9 cellular contexts compared by ENCODE assay signal in genomic region chr6:42316981-42317380, GRCh38.
DNase-seq lines count a peak whose midpoint lies in the region; ATAC-seq, FAIRE-seq and TF ChIP-seq lines count a peak whose summit lies in the region.
"Had no signal": no experiment of that assay in that cellular context is flagged by ENCODE, and none has a peak within 500 bp of the region (broad histone marks: within the 10 kb centered on the region; RNA-seq: fewer than 3 reads in every experiment).

No MANE protein-coding gene starts in this region.

- peak overlapping the region; percentile 37 for H3K27ac Mint-ChIP-seq in T-helper 2 cell treated with Interferon-gamma antibody and Interleukin-4, amounts not matched to agents 5 μg/mL and 100 μg/mL, for 36 hours

- peaks cover 41% of the 10 kb centered on the region for H3K4me1 Mint-ChIP-seq in T-helper 2 cell treated with Interferon-gamma antibody and Interleukin-4, amounts not matched to agents 5 μg/mL and 100 μg/mL, for 36 hours (ENCODE audit: low read depth)

- ATAC-seq in left colon (peak; percentile 6), GM19351 (IDR thresholded peaks at IDR 0.05; ENCODE audit: unreplicated experiment) (no peak), HG03469 (IDR thresholded peaks at IDR 0.05; ENCODE audit: unreplicated experiment) (no peak)

- peak; percentile 48 for FAIRE-seq in GM18507 (lab: Jason Lieb, UNC)

- peaks cover 3% of the 10 kb centered on the region for H3K79me2 ChIP-seq in ACC112 (ENCODE audit: control insufficient read depth, insufficient read depth, low read length, unreplicated experiment)

- H3K4me3 Mint-ChIP-seq in T-helper 2 cell treated with Interferon-gamma antibody and Interleukin-4, amounts not matched to agents 5 μg/mL and 100 μg/mL, for 36 hours, result no peak overlapping the region

- peak overlapping the region; percentile 73 for H3K27ac ChIP-seq in ACC112 (ENCODE audit: low read depth, low read length)

- intact Hi-C loops in left colon (cut with DNase I, micrococcal nuclease), result no loop called here

- peaks cover 11% of the 10 kb centered on the region for H3K36me3 Mint-ChIP-seq in T-helper 2 cell treated with Interferon-gamma antibody and Interleukin-4, amounts not matched to agents 5 μg/mL and 100 μg/mL, for 36 hours (ENCODE audit: low read depth)

- H3K27me3 Mint-ChIP-seq in T-helper 2 cell treated with Interferon-gamma antibody and Interleukin-4, amounts not matched to agents 5 μg/mL and 100 μg/mL, for 36 hours (ENCODE audit: low read depth), result no peaks in the 10 kb centered on the region

- H3K4me1 ChIP-seq in ACC112 (ENCODE audit: control insufficient read depth, insufficient read depth, low read length, unreplicated experiment), result peaks cover 46% of the 10 kb centered on the region

- no peaks in the 10 kb centered on the region for H3K27me3 ChIP-seq in ACC112 (ENCODE audit: insufficient read depth, low read length)

- DNase-seq in GM18507 (ENCODE audit: extremely low spot score, insufficient read length, low read depth) (no peak), left colon (no peak), erythroblast (lab: John Stamatoyannopoulos, UW) (no peak), NCI-H2227 treated with DMSO at 0.1 percent for 48 hours (lab: John Stamatoyannopoulos, UW) (no peak)
- no peak for DNase-seq in T-helper 2 cell treated with Interferon-gamma antibody and Interleukin-4, amounts not matched to agents 5 μg/mL and 100 μg/mL, for 36 hours (ENCODE audit: low spot score)
- DNase-seq: NCI-H1436 treated with DMSO at 0.1 percent for 48 hours had no signal

- no peak for TF ChIP-seq POLR2A in erythroblast (IDR thresholded peaks at IDR 0.05; ENCODE audit: low read length)

- H3K36me3 ChIP-seq in ACC112 (ENCODE audit: insufficient read depth, low read length), result no peaks in the 10 kb centered on the region

- no peaks in the 10 kb centered on the region for H3K9me3 Mint-ChIP-seq in T-helper 2 cell treated with Interferon-gamma antibody and Interleukin-4, amounts not matched to agents 5 μg/mL and 100 μg/mL, for 36 hours

- H3K4me3 ChIP-seq in ACC112 (ENCODE audit: low read depth, low read length), result no peak overlapping the region

- no peak overlapping the region for H2AFZ ChIP-seq in ACC112 (ENCODE audit: low read length, unreplicated experiment)
